15 cellular contexts compared by ENCODE assay signal in genomic region chr2:174138161-174138560, GRCh38.
DNase-seq lines count a peak whose midpoint lies in the region; ATAC-seq and TF ChIP-seq lines count a peak whose summit lies in the region.
"Had no signal": no experiment of that assay in that cellular context is flagged by ENCODE, and none has a peak within 500 bp of the region (broad histone marks: within the 10 kb centered on the region; RNA-seq: fewer than 3 reads in every experiment).

No MANE protein-coding gene starts in this region.

- H3K4me3 ChIP-seq in GM12865 (ENCODE audit: low read depth, low read length) (no peak overlapping the region), neural progenitor cell (no peak overlapping the region)
- H3K4me3 ChIP-seq: prostate gland, thoracic aorta had no signal

- peaks cover 14% of the 10 kb centered on the region for H3K36me3 ChIP-seq in neural progenitor cell
- H3K36me3 ChIP-seq: prostate gland, thoracic aorta had no signal

- H3K4me2 ChIP-seq in neural progenitor cell, result no peak overlapping the region

- H3K27me3 Mint-ChIP-seq in chondrocyte (ENCODE audit: low read depth) (no peaks in the 10 kb centered on the region), neural progenitor cell (ENCODE audit: insufficient read depth, low read depth) (no peaks in the 10 kb centered on the region)
- H3K27me3 Mint-ChIP-seq: memory B cell had no signal

- H3K27ac Mint-ChIP-seq in chondrocyte (ENCODE audit: unreplicated experiment) (no peak overlapping the region), neural progenitor cell (no peak overlapping the region)
- H3K27ac Mint-ChIP-seq: memory B cell had no signal

- H3K36me3 Mint-ChIP-seq in chondrocyte (ENCODE audit: low read depth) (peaks cover 18% of the 10 kb centered on the region), neural progenitor cell (peaks cover 45% of the 10 kb centered on the region)

- H3K4me3 Mint-ChIP-seq in chondrocyte (ENCODE audit: unreplicated experiment) (no peak overlapping the region), neural progenitor cell (no peak overlapping the region)
- H3K4me3 Mint-ChIP-seq: memory B cell had no signal

- H3K27ac ChIP-seq in neural progenitor cell, result no peak overlapping the region
- H3K27ac ChIP-seq: prostate gland, thoracic aorta had no signal

- peaks cover 1% of the 10 kb centered on the region for H3K79me2 ChIP-seq in neural progenitor cell (ENCODE audit: low read depth)

- no peak overlapping the region for H2AFZ ChIP-seq in neural progenitor cell (replicated peaks)

- H3K4me1 Mint-ChIP-seq in chondrocyte (ENCODE audit: low read depth), result peaks cover 2% of the 10 kb centered on the region
- no peaks in the 10 kb centered on the region for H3K4me1 Mint-ChIP-seq in neural progenitor cell
- H3K4me1 Mint-ChIP-seq: memory B cell had no signal

- no peaks in the 10 kb centered on the region for H3F3A ChIP-seq in neural progenitor cell (ENCODE audit: low read depth)

- H3K9me3 Mint-ChIP-seq in chondrocyte (ENCODE audit: low read depth) (peaks cover 6% of the 10 kb centered on the region), neural progenitor cell (peaks cover 22% of the 10 kb centered on the region)

- no peaks in the 10 kb centered on the region for H4K20me1 ChIP-seq in neural progenitor cell (ENCODE audit: low read depth)

- no peaks in the 10 kb centered on the region for H3K27me3 ChIP-seq in neural progenitor cell

- H3K9ac ChIP-seq in neural progenitor cell, result no peak overlapping the region

- TF ChIP-seq CTCF in GM12865 (IDR thresholded peaks at IDR 0.05; ENCODE audit: insufficient read depth, low read depth, low read length, missing control alignments), result peak; percentile 3
- peak; percentile 64 for TF ChIP-seq CTCF in LNCAP (IDR thresholded peaks at IDR 0.05)
- peak; percentile 53 for TF ChIP-seq CTCF in chondrocyte (IDR thresholded peaks at IDR 0.05)
- TF ChIP-seq CTCF in neural progenitor cell (IDR thresholded peaks at IDR 0.05), result peak; percentile 33

- H3K9me3 ChIP-seq in neural progenitor cell (ENCODE audit: low read depth), result no peaks in the 10 kb centered on the region
- H3K9me3 ChIP-seq: prostate gland, thoracic aorta had no signal

- DNase-seq in GM12865 (ENCODE audit: low read depth) (peak; percentile 8), chondrocyte (ENCODE audit: low spot score) (no peak), neural progenitor cell (ENCODE audit: low spot score) (no peak), NCI-H187 treated with DMSO at 0.1 percent for 48 hours (lab: John Stamatoyannopoulos, UW) (no peak)
- DNase-seq: activated CD8-positive, alpha-beta memory T cell treated with anti-CD3 and anti-CD28 coated beads, Interleukin-2, amount 50 U/mL, for 48 hours; anterior cingulate cortex; GOT3; MV-4-11 had no signal

- H3K4me1 ChIP-seq in neural progenitor cell, result no peaks in the 10 kb centered on the region
- H3K4me1 ChIP-seq: prostate gland had no signal

- no peak for ATAC-seq in GM19463 (IDR thresholded peaks at IDR 0.05; ENCODE audit: unreplicated experiment)
- no peak for ATAC-seq in GM21717 (IDR thresholded peaks at IDR 0.05; ENCODE audit: unreplicated experiment)
- ATAC-seq: esophagus mucosa had no signal

Comparison
In these comparisons a context has a peak if more than half of its experiments do, and no peak if none do; other contexts are left out.
1. CTCF ChIP-seq: peak in every context shown above with its lines; median percentile 64 in LNCAP; 53 in chondrocyte; 33 in neural progenitor cell; 3 in GM12865.